ENCODE assay signal across 25 cellular contexts in the genomic region with DNA sequence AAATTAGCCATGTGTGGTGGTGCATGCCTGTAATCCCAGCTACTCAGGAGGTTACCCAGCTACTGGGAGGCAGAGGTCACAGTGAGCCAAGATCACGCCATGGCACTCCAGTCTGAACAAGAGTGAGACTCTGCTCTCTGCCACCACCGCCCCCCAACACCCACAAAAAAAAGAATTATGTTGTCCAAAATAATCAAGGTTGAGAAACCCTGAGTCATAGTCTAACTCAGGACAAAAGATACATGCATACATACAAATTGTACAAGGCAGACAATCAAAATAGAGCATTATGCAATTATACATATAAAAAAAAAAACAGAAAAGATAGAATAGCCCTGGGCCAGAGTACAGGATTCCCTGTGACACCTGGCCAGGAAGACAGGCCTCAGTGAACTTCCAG.
"Had no signal": no experiment of that assay in that cellular context is flagged by ENCODE, and none has a peak within 500 bp of the region (broad histone marks: within the 10 kb centered on the region; RNA-seq: fewer than 3 reads in every experiment).

No MANE protein-coding gene starts in this region.

- H3K4me3 ChIP-seq: ovary, sigmoid colon, uterus had no signal

- H3K27me3 ChIP-seq: ovary, sigmoid colon, uterus had no signal

- H3K27ac ChIP-seq: ovary, sigmoid colon, uterus had no signal

- DNase-seq: activated CD4-positive, alpha-beta memory T cell treated with anti-CD3 and anti-CD28 coated beads for 36 hours; activated CD4-positive, alpha-beta T cell treated with anti-CD3 and anti-CD28 coated beads, Interleukin-2, amount 10 ng/mL, durations not matched to agents 24 days and 14 days; activated CD4-positive, CD25-positive, alpha-beta regulatory T cell treated with anti-CD3 and anti-CD28 coated beads, Interleukin-2, amount 50 U/mL, for 72 hours; activated gamma-delta T cell treated with Interleukin-2 at 50 U/mL for 16 hours; activated naive CD4-positive, alpha-beta T cell treated with anti-CD3 and anti-CD28 coated beads, Interleukin-2, amount 50 U/mL, for 16 hours; activated T-cell treated with anti-CD3 and anti-CD28 coated beads, Interleukin-2, amount 50 U/mL, for 4 hours; amygdala; dermis blood vessel endothelial cell; effector CD8-positive, alpha-beta T cell; erythroblast; foreskin melanocyte; islet precursor cell; left ventricle myocardium superior; nephron progenitor cell; ovary; retina; sigmoid colon; small intestine; stimulated activated CD4-positive, alpha-beta T cell treated with anti-CD3 and anti-CD28 coated beads, Interleukin-4, amount 100 ng/mL, for 24 hours; stimulated activated naive CD8-positive, alpha-beta T cell treated with anti-CD3 and anti-CD28 coated beads, Interleukin-15, amount 100 ng/mL, for 72 hours; substantia nigra; T-helper 17 cell; uterus had no signal

- H3K4me1 ChIP-seq: uterus had no signal

- H3K36me3 ChIP-seq: ovary, sigmoid colon, uterus had no signal

- H3K9me3 ChIP-seq: ovary, sigmoid colon, uterus had no signal

- ATAC-seq: activated T-cell treated with anti-CD3 and anti-CD28 coated beads, Interleukin-2, amount 50 U/mL, for 4 hours; activated T-helper 17 cell treated with anti-CD3 and anti-CD28 coated beads, Interleukin-2, amount 50 U/mL, for 72 hours; left ventricle myocardium superior; stimulated activated effector memory CD8-positive, alpha-beta T cell treated with anti-CD3 and anti-CD28 coated beads, Interleukin-12 subunit alpha, Interleukin-12 subunit beta, amount 100 ng/mL, for 72 hours; stimulated activated naive CD8-positive, alpha-beta T cell treated with anti-CD3 and anti-CD28 coated beads, Interleukin-15, amount 100 ng/mL, for 72 hours; T-helper 17 cell had no signal
